Comparison of ENCODE assay signal across 22 cellular contexts in the genomic region with DNA sequence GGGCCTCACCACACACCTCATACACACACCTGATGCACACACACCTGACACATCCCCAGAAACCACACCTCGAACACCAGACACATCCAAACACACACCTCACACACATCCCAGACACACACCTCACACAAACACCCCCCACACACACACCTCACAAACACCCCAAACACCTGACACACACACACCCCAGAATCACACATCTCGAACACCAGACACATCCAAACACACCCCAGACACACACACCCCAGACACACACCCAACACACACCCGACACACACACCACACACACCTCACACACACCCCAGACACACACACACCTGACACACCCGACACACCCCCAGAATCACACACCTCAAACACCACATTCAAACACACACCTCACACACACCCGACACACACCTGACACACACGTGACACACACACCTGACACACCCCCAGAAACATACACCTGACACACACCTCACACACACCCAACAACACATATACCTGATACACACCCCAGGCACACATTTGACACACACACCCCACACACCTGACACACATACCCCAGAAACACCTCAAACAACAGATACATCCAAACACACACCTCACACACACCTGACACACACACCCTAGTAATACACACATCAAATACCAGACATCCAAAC. TPM values are rescaled to one million over a fixed set of nuclear protein-coding genes. Genes with fewer than 3 reads are reported as not detected.
"Had no signal": no experiment of that assay in that cellular context is flagged by ENCODE, and none has a peak within 500 bp of the region (broad histone marks: within the 10 kb centered on the region; RNA-seq: fewer than 3 reads in every experiment).

No MANE protein-coding gene starts in this region.

- H3K4me1 Mint-ChIP-seq: activated naive CD4-positive, alpha-beta T cell treated with anti-CD3 and anti-CD28 coated beads, Interleukin-2, amount 50 U/mL, for 24 hours had no signal

- H2AFZ ChIP-seq: hepatocyte had no signal

- H3K9me3 Mint-ChIP-seq: activated naive CD4-positive, alpha-beta T cell treated with anti-CD3 and anti-CD28 coated beads, Interleukin-2, amount 50 U/mL, for 24 hours; activated T-cell treated with anti-CD3 and anti-CD28 coated beads, Interleukin-2, amount 50 U/mL, for 72 hours had no signal

- H3K4me1 ChIP-seq: foreskin keratinocyte had no signal

- H3K4me3 ChIP-seq: hepatocyte, prostate gland had no signal

- ATAC-seq: left lobe of liver; stimulated activated naive CD8-positive, alpha-beta T cell treated with anti-CD3 and anti-CD28 coated beads, Interleukin-15, Interleukin-2, amounts not matched to agents 100 U/mL and 50 U/mL, for 24 hours had no signal

- H3K27ac ChIP-seq: foreskin keratinocyte, hepatocyte, prostate gland, right atrium auricular region, transverse colon, WERI-Rb-1 had no signal

- H3K4me3 Mint-ChIP-seq: activated T-cell treated with anti-CD3 and anti-CD28 coated beads, Interleukin-2, amount 50 U/mL, for 72 hours; neural crest cell had no signal

- DNase-seq: dermis blood vessel endothelial cell, foreskin keratinocyte had no signal

- FAIRE-seq: islet of Langerhans had no signal

- H3K9me3 ChIP-seq: prostate gland, right atrium auricular region, transverse colon had no signal

- H3K36me3 Mint-ChIP-seq: activated naive CD4-positive, alpha-beta T cell treated with anti-CD3 and anti-CD28 coated beads, Interleukin-2, amount 50 U/mL, for 24 hours had no signal

- H3K4me2 ChIP-seq: hepatocyte had no signal

- H3K79me2 ChIP-seq: hepatocyte had no signal

- H3K36me3 ChIP-seq: prostate gland, right atrium auricular region, transverse colon, WERI-Rb-1 had no signal

- H3K27ac Mint-ChIP-seq: activated naive CD4-positive, alpha-beta T cell treated with anti-CD3 and anti-CD28 coated beads, Interleukin-2, amount 50 U/mL, for 24 hours; activated T-cell treated with anti-CD3 and anti-CD28 coated beads, Interleukin-2, amount 50 U/mL, for 72 hours had no signal

RNA-seq across cellular contexts. Expression of gene CALY, which starts 0.5 kb away (rescaled TPM):
- total RNA-seq: activated CD8-positive, alpha-beta memory T cell treated with anti-CD3 and anti-CD28 coated beads for 36 hours; dermis blood vessel endothelial cell; fibroblast of lung; foreskin keratinocyte; lung microvascular endothelial cell; myocyte; skeletal muscle tissue; T-helper 2 cell treated with Interferon-gamma antibody and Interleukin-4, amounts not matched to agents 100 ng/mL and 5 ng/mL, for 36 hours had no signal
- polyA plus RNA-seq: fibroblast of lung, foreskin keratinocyte had no signal

RNA-seq across cellular contexts. Expression of gene PRAP1, which starts 10.0 kb away (rescaled TPM):
- total RNA-seq: activated CD8-positive, alpha-beta memory T cell treated with anti-CD3 and anti-CD28 coated beads for 36 hours; activated T-cell treated with anti-CD3 and anti-CD28 coated beads, Interleukin-2, amount 50 U/mL, for 72 hours; chondrocyte; dermis blood vessel endothelial cell; epithelial cell of proximal tubule; fibroblast of lung; foreskin keratinocyte; lung microvascular endothelial cell; myocyte; neural crest cell; osteocyte; right atrium auricular region; skeletal muscle tissue; T-helper 2 cell treated with Interferon-gamma antibody and Interleukin-4, amounts not matched to agents 100 ng/mL and 5 ng/mL, for 36 hours had no signal
- polyA plus RNA-seq: fibroblast of lung, foreskin keratinocyte had no signal
